Comparison of ENCODE assay signal across 8 cellular contexts in the genomic region with DNA sequence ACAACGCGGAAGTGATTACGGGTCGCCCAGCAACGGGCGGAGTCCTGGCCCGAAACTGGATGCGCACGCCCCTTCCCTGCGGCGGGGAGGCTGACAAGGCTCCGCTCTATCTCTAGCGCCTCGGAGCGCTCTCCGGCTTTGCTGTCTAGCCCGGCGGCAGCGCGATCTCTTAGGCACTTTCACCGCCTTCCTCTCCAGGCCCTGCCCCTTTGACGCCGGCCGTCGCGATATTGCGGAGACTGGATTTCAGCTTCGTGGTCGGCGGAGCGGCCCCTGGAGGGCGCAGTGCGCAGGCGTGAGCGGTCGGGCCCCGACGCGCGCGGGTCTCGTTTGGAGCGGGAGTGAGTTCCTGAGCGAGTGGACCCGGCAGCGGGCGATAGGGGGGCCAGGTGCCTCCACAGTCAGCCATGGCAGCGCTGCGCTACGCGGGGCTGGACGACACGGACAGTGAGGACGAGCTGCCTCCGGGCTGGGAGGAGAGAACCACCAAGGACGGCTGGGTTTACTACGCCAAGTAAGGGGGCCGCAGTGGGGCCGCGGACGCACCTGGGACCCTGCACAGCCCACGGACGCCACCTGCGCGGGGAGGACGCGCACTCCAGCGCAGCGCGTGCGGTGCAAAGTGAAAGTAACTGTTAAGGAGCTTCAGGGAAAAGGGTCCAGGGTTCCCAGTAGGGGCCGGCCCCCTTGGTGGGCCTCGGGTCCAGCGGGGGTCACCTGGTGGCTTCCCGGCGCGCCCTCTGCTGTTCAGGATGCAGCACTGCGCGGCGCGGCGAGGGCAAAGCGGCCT. TPM values are rescaled to one million over a fixed set of nuclear protein-coding genes. Genes with fewer than 3 reads are reported as not detected.
DNase-seq lines count a peak whose midpoint lies in the region; ATAC-seq lines count a peak whose summit lies in the region.

A gene (plus strand): TSS at position 283 of the 790 bp plus-strand sequence.

- ATAC-seq in GM19463 (IDR thresholded peaks at IDR 0.05; ENCODE audit: unreplicated experiment): peak; percentile 93

- DNase-seq in CMK (ENCODE audit: low read depth) (peak; percentile 95), HPDE6-E6E7 (ENCODE audit: extremely low spot score) (peak; percentile 97), NK-92 (lab: John Stamatoyannopoulos, UW; ENCODE audit: unreplicated experiment) (peak; percentile 80), lung microvascular endothelial cell (ENCODE audit: low read depth in 2 of 2) (peak; percentile 99)
- DNase-seq in activated CD8-positive, alpha-beta memory T cell treated with anti-CD3 and anti-CD28 coated beads for 1 hour (ENCODE audit: extremely low read depth in 1 of 2, low read depth in 1 of 2): peak; percentile 90 to 91
- peak; percentile 95 for DNase-seq in effector CD4-positive, alpha-beta T cell
- peak; percentile 85 to 93 (median 87) for DNase-seq in stimulated activated CD4-positive, alpha-beta T cell treated with anti-CD3 and anti-CD28 coated beads, TNF-alpha, amount 100 ng/mL, for 48 hours (ENCODE audit: low read depth in 3 of 3)

RNA-seq across cellular contexts. Expression of the gene that starts here (rescaled TPM):
- total RNA-seq in lung microvascular endothelial cell: 7.2 and 8.7 TPM in 2 replicates

Comparison
In these comparisons a context has a peak if more than half of its experiments do, and no peak if none do; other contexts are left out.
1. Peak in every context shown above with its lines: DNase-seq and ATAC-seq.